8 cellular contexts compared by ENCODE assay signal in the genomic region with DNA sequence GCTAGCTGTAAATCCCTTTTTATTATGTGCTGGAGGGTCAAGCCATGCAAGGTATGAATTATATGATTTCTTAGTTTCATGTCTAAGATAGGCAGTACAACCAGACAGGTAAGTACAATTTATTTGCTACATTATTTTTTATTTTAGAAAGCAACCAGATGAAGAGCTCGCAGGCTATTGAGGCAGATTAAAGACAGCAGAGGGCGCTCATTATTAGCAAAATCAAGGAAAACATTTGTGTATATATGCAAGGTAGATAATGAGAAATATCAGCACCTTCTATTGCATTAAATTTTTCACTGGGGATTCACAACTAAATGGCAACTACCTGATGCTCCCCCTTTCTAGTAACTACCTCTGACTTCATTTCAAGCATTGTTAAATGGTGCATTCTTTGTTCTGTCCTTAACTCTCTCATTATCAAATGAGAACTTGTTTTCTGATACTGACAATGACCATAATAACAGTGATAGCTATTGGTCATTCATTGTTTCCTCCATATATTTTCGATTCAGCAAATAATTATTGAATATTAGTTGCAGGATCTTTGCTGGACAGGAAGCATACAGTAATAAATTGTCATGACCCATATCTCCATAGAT. TPM values are rescaled to one million over a fixed set of nuclear protein-coding genes. Genes with fewer than 3 reads are reported as not detected.
DNase-seq lines count a peak whose midpoint lies in the region; ATAC-seq and TF ChIP-seq lines count a peak whose summit lies in the region.

No MANE protein-coding gene starts in this region.

- BruUV-seq in Calu3 (replicated peaks; lab: Mats Ljungman, UMichigan): no TSS peak

- no peaks in the 10 kb centered on the region for H3K9me3 Mint-ChIP-seq in Calu3 (ENCODE audit: low read depth, unreplicated experiment)

- H3K4me3 Mint-ChIP-seq in Calu3 (ENCODE audit: low read depth, unreplicated experiment): no peak overlapping the region

- H3K27ac Mint-ChIP-seq in Calu3 (ENCODE audit: unreplicated experiment): no peak overlapping the region

- TF ChIP-seq CTCF in Calu3 (IDR thresholded peaks at IDR 0.05; ENCODE audit: unreplicated experiment) (peak; percentile 63), LNCaP clone FGC (IDR thresholded peaks at IDR 0.05; ENCODE audit: control insufficient read depth, extremely low read depth, insufficient read depth) (peak; percentile 64), hepatocyte (IDR thresholded peaks at IDR 0.05; ENCODE audit: poor library complexity) (peak; percentile 72)

- intact Hi-C loops in Calu3 (cut with micrococcal nuclease; ENCODE audit: unreplicated experiment): loop anchor here (1.0 to 2.0 kb wide), 3 partner anchors 30 to 220 kb away; no protein-coding TSS in a partner anchor

- no peak overlapping the region for H3K4me2 ChIP-seq in hepatocyte

- no peaks in the 10 kb centered on the region for H3K27me3 Mint-ChIP-seq in Calu3 (ENCODE audit: unreplicated experiment)

- H3K4me1 Mint-ChIP-seq in Calu3 (ENCODE audit: low read depth, unreplicated experiment): peaks cover 22% of the 10 kb centered on the region

- no peaks in the 10 kb centered on the region for H3K9me3 ChIP-seq in hepatocyte (ENCODE audit: low read depth)

- H4K20me1 ChIP-seq in hepatocyte (ENCODE audit: insufficient read depth, poor library complexity, severe bottlenecking): no peaks in the 10 kb centered on the region

- no peaks in the 10 kb centered on the region for H3K79me2 ChIP-seq in hepatocyte

- H3K27ac ChIP-seq in hepatocyte: no peak overlapping the region

- H3K9me2 ChIP-seq in hepatocyte (replicated peaks; ENCODE audit: insufficient read depth): no peaks in the 10 kb centered on the region

- 14% methylated on average over 3 of the region's 3 CpGs for WGBS in hepatocyte (ENCODE audit: low lambda C conversion rate, missing lambda C conversion rate)

- H3K36me3 ChIP-seq in hepatocyte (replicated peaks; ENCODE audit: insufficient read depth, low read depth): no peaks in the 10 kb centered on the region

- H3K4me3 ChIP-seq in LNCaP clone FGC (ENCODE audit: low read depth, low read length) (no peak overlapping the region), hepatocyte (no peak overlapping the region)

- no peaks in the 10 kb centered on the region for H3K27me3 ChIP-seq in hepatocyte

- no peak for ATAC-seq in HG03159 (IDR thresholded peaks at IDR 0.05; ENCODE audit: unreplicated experiment)
- no peak for ATAC-seq in HG03196 (IDR thresholded peaks at IDR 0.05; ENCODE audit: unreplicated experiment)
- no peak for ATAC-seq in HG02798 (IDR thresholded peaks at IDR 0.05; ENCODE audit: poor library complexity, unreplicated experiment)

- H2AFZ ChIP-seq in hepatocyte: no peak overlapping the region

- CTCF ChIA-PET in Calu3 (lab: Charles Lee): interaction anchor here (0.5 to 2.3 kb wide), 12 partner anchors 9 to 259 kb away, joined by 3 to 20 read pairs (median 4); no protein-coding TSS in a partner anchor

- DNase-seq in Calu3 (peak; percentile 56), LNCaP clone FGC (ENCODE audit: low read depth) (peak; percentile 43), SW480 (ENCODE audit: low spot score) (peak; percentile 48), hepatocyte (ENCODE audit: low spot score) (peak; percentile 55), NCI-H2107 treated with DMSO at 0.1 percent for 48 hours (lab: John Stamatoyannopoulos, UW; ENCODE audit: unreplicated experiment) (no peak)

- H3K4me1 ChIP-seq in hepatocyte (ENCODE audit: insufficient read depth): peaks cover 4% of the 10 kb centered on the region

- no peaks in the 10 kb centered on the region for H3K36me3 Mint-ChIP-seq in Calu3 (ENCODE audit: insufficient read depth, unreplicated experiment)

RNA-seq across cellular contexts. Expression of gene SCGB3A2, which starts 8.6 kb away (rescaled TPM):
- total RNA-seq in Calu3 (2022): not detected in 2 replicates
- 32.0 and 33.6 TPM in 2 replicates for total RNA-seq in hepatocyte
- polyA plus RNA-seq in hepatocyte: 70.6 and 84.7 TPM in 2 replicates

RNA-seq across cellular contexts. Expression of gene C5orf46, which starts 19.2 kb away (rescaled TPM):
- total RNA-seq in Calu3 (2022) (0.97 TPM in 1 of 2 replicates, not detected in the other), hepatocyte (not detected in 2 replicates)
- polyA plus RNA-seq in hepatocyte: 0.99 and 2.7 TPM in 2 replicates

RNA-seq across cellular contexts. Expression of gene SPINK1, which starts 55.7 kb away (rescaled TPM):
- total RNA-seq in Calu3 (2022) (307 and 444 TPM in 2 replicates), hepatocyte (988 and 1,467 TPM in 2 replicates)
- polyA plus RNA-seq in hepatocyte: 2,511 and 2,947 TPM in 2 replicates

Comparison
In these comparisons a context has a peak if more than half of its experiments do, and no peak if none do; other contexts are left out.
1. RNA of gene SCGB3A2, which starts 8.6 kb away (total RNA-seq): 32.0 to 33.6 TPM in hepatocyte; not detected in Calu3; every median in the first group is over 10 times any median in the second.
2. Peak in every context shown above with its lines, with median percentiles within 50 percentile points of each other: CTCF ChIP-seq.